In the genomic region with DNA sequence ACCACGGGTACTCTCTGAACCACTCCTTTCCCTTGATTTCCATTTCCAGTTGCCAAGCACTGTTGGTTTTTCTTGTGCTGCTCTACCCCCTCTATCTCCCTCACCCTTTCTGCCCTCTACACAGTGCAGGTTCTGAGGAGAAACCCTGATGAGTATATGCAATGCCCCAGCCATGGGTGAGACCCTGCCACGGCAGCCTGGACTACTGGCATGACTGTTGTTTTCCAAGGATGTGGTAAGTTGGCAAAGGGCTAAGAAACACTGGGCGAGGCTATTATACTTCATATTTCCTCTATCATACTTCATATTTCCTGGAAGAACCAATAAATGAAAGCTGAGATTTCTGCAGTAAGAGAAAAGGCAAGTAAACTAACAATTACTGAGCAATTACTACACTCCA, we compare ENCODE assay signal across 22 cellular contexts. TPM values are rescaled to one million over a fixed set of nuclear protein-coding genes. Genes with fewer than 3 reads are reported as not detected.
DNase-seq lines count a peak whose midpoint lies in the region; ATAC-seq and TF ChIP-seq lines count a peak whose summit lies in the region.
"Had no signal": no experiment of that assay in that cellular context is flagged by ENCODE, and none has a peak within 500 bp of the region (broad histone marks: within the 10 kb centered on the region; RNA-seq: fewer than 3 reads in every experiment).

No MANE protein-coding gene starts in this region.

- H3K36me3 ChIP-seq in lower lobe of right lung, result peaks cover 99% of the 10 kb centered on the region

- H3K27me3 ChIP-seq in lower lobe of right lung (ENCODE audit: low read depth) (no peaks in the 10 kb centered on the region), foreskin keratinocyte (no peaks in the 10 kb centered on the region)

- CTCF ChIA-PET in Calu3 (lab: Charles Lee), result no interaction called here

- H3K27ac ChIP-seq in lower lobe of right lung, result peak overlapping the region; percentile 11
- H3K27ac ChIP-seq in foreskin keratinocyte, result no peak overlapping the region
- H3K27ac ChIP-seq: KMS-11 had no signal

- no peaks in the 10 kb centered on the region for H3K27me3 Mint-ChIP-seq in CD14-positive monocyte (ENCODE audit: low read depth in 3 of 3)
- H3K27me3 Mint-ChIP-seq in Calu3 (ENCODE audit: unreplicated experiment), result no peaks in the 10 kb centered on the region
- no peaks in the 10 kb centered on the region for H3K27me3 Mint-ChIP-seq in activated naive CD8-positive, alpha-beta T cell treated with anti-CD3 and anti-CD28 coated beads, Interleukin-2, amount 10 ng/mL, durations not matched to agents 7 days and 5 days
- no peaks in the 10 kb centered on the region for H3K27me3 Mint-ChIP-seq in T-helper 2 cell treated with Interferon-gamma antibody and Interleukin-4, amounts not matched to agents 5 μg/mL and 100 μg/mL, for 36 hours (ENCODE audit: low read depth)
- H3K27me3 Mint-ChIP-seq: CD4-positive, alpha-beta T cell had no signal

- H3K36me3 Mint-ChIP-seq in CD14-positive monocyte (peaks cover 98 to 100% of the 10 kb centered on the region in 2 donors), Calu3 (ENCODE audit: insufficient read depth, unreplicated experiment) (peaks cover 21% of the 10 kb centered on the region)
- H3K36me3 Mint-ChIP-seq in activated naive CD8-positive, alpha-beta T cell treated with anti-CD3 and anti-CD28 coated beads, Interleukin-2, amount 10 ng/mL, durations not matched to agents 7 days and 5 days, result peaks cover 26% of the 10 kb centered on the region
- peaks cover 53% of the 10 kb centered on the region for H3K36me3 Mint-ChIP-seq in T-helper 2 cell treated with Interferon-gamma antibody and Interleukin-4, amounts not matched to agents 5 μg/mL and 100 μg/mL, for 36 hours (ENCODE audit: low read depth)

- H3K4me3 Mint-ChIP-seq in CD14-positive monocyte (no peak overlapping the region), Calu3 (ENCODE audit: low read depth, unreplicated experiment) (no peak overlapping the region)
- no peak overlapping the region for H3K4me3 Mint-ChIP-seq in activated naive CD8-positive, alpha-beta T cell treated with anti-CD3 and anti-CD28 coated beads, Interleukin-2, amount 10 ng/mL, durations not matched to agents 7 days and 5 days
- H3K4me3 Mint-ChIP-seq in T-helper 2 cell treated with Interferon-gamma antibody and Interleukin-4, amounts not matched to agents 5 μg/mL and 100 μg/mL, for 36 hours, result no peak overlapping the region
- H3K4me3 Mint-ChIP-seq: CD4-positive, alpha-beta T cell had no signal

- H3K27ac Mint-ChIP-seq in CD14-positive monocyte (peak overlapping the region in 4 of 7 donors; percentile 15 to 64 (median 20)), Calu3 (ENCODE audit: unreplicated experiment) (peak overlapping the region; percentile 50)
- peak overlapping the region; percentile 61 for H3K27ac Mint-ChIP-seq in activated naive CD8-positive, alpha-beta T cell treated with anti-CD3 and anti-CD28 coated beads, Interleukin-2, amount 10 ng/mL, durations not matched to agents 7 days and 5 days
- no peak overlapping the region for H3K27ac Mint-ChIP-seq in T-helper 2 cell treated with Interferon-gamma antibody and Interleukin-4, amounts not matched to agents 5 μg/mL and 100 μg/mL, for 36 hours
- H3K27ac Mint-ChIP-seq: CD4-positive, alpha-beta T cell had no signal

- ATAC-seq in activated naive CD8-positive, alpha-beta T cell treated with anti-CD3 and anti-CD28 coated beads, Interleukin-2, amount 10 ng/mL, durations not matched to agents 7 days and 5 days (ENCODE audit: low read depth), result no peak
- no peak for ATAC-seq in lower lobe of right lung
- no peak for ATAC-seq in Right ventricle myocardium superior (ENCODE audit: poor library complexity)
- ATAC-seq in foreskin keratinocyte, result no peak
- ATAC-seq: HCT116, Panc1, SK-N-SH treated with all-trans-retinoic acid at 6 μM for 48 hours had no signal

- TF ChIP-seq CTCF in CD14-positive monocyte (IDR thresholded peaks at IDR 0.05) (no peak), Calu3 (IDR thresholded peaks at IDR 0.05; ENCODE audit: unreplicated experiment) (no peak), lower lobe of right lung (IDR thresholded peaks at IDR 0.05) (no peak), foreskin keratinocyte (conservative IDR thresholded peaks at IDR 0.05) (no peak)

- no peaks in the 10 kb centered on the region for H3K9me3 ChIP-seq in lower lobe of right lung
- H3K9me3 ChIP-seq: Caco-2 had no signal

- H3K9me3 Mint-ChIP-seq in CD14-positive monocyte (no peaks in the 10 kb centered on the region), Calu3 (ENCODE audit: low read depth, unreplicated experiment) (no peaks in the 10 kb centered on the region)
- H3K9me3 Mint-ChIP-seq in activated naive CD8-positive, alpha-beta T cell treated with anti-CD3 and anti-CD28 coated beads, Interleukin-2, amount 10 ng/mL, durations not matched to agents 7 days and 5 days, result no peaks in the 10 kb centered on the region
- no peaks in the 10 kb centered on the region for H3K9me3 Mint-ChIP-seq in T-helper 2 cell treated with Interferon-gamma antibody and Interleukin-4, amounts not matched to agents 5 μg/mL and 100 μg/mL, for 36 hours
- H3K9me3 Mint-ChIP-seq: CD4-positive, alpha-beta T cell had no signal

- intact Hi-C loops in CD14-positive monocyte (cut with micrococcal nuclease) (no loop called here), Calu3 (cut with micrococcal nuclease; ENCODE audit: unreplicated experiment) (no loop called here), lower lobe of right lung (cut with DNase I) (no loop called here), Right ventricle myocardium superior (cut with DNase I) (loop anchor here (5.0 kb wide), 1 partner anchor 34 kb away; no protein-coding TSS in a partner anchor)

- POLR2A ChIA-PET in activated naive CD8-positive, alpha-beta T cell treated with anti-CD3 and anti-CD28 coated beads, Interleukin-2, amount 10 ng/mL, durations not matched to agents 7 days and 5 days (lab: Charles Lee), result no interaction called here

- no peak for DNase-seq in CD14-positive monocyte (ENCODE audit: low spot score)
- DNase-seq in Calu3, result no peak
- DNase-seq in activated naive CD8-positive, alpha-beta T cell treated with anti-CD3 and anti-CD28 coated beads, Interleukin-2, amount 10 ng/mL, durations not matched to agents 7 days and 5 days, result no peak
- DNase-seq in lower lobe of right lung, result no peak
- no peak for DNase-seq in Right ventricle myocardium superior
- no peak for DNase-seq in T-helper 2 cell treated with Interferon-gamma antibody and Interleukin-4, amounts not matched to agents 5 μg/mL and 100 μg/mL, for 36 hours (ENCODE audit: low spot score)
- no peak for DNase-seq in foreskin keratinocyte
- DNase-seq: Caco-2; CD4-positive, alpha-beta T cell; DMS153; GOT3; NCI-H1092 treated with DMSO at 0.1 percent for 48 hours; NCI-H1436 treated with DMSO at 0.1 percent for 48 hours; NCI-H1930; NCI-H226; NCI-H510A treated with DMSO at 0.1 percent for 48 hours; NCI-H774; NK-92 treated with Interleukin-12 subunit alpha and Interleukin-12 subunit beta, amount 100 ng/mL, for 24 hours had no signal

- H3K4me3 ChIP-seq in lower lobe of right lung, result no peak overlapping the region

- no peaks in the 10 kb centered on the region for H3K4me1 ChIP-seq in lower lobe of right lung
- no peaks in the 10 kb centered on the region for H3K4me1 ChIP-seq in foreskin keratinocyte
- H3K4me1 ChIP-seq: Caco-2 had no signal

- no peaks in the 10 kb centered on the region for H3K4me1 Mint-ChIP-seq in CD14-positive monocyte
- H3K4me1 Mint-ChIP-seq in Calu3 (ENCODE audit: low read depth, unreplicated experiment), result no peaks in the 10 kb centered on the region
- peaks cover 4% of the 10 kb centered on the region for H3K4me1 Mint-ChIP-seq in activated naive CD8-positive, alpha-beta T cell treated with anti-CD3 and anti-CD28 coated beads, Interleukin-2, amount 10 ng/mL, durations not matched to agents 7 days and 5 days
- H3K4me1 Mint-ChIP-seq in T-helper 2 cell treated with Interferon-gamma antibody and Interleukin-4, amounts not matched to agents 5 μg/mL and 100 μg/mL, for 36 hours (ENCODE audit: low read depth), result no peaks in the 10 kb centered on the region

- no TSS peak for BruUV-seq in Calu3 (replicated peaks; lab: Mats Ljungman, UMichigan)

RNA-seq across cellular contexts. Expression of gene CHAC1, which starts 27.9 kb away (rescaled TPM):
- polyA plus RNA-seq in CD14-positive monocyte (not detected), foreskin keratinocyte (16.2 and 21.7 TPM in 2 replicates)
- total RNA-seq in Calu3 (2022) (5.0 and 5.2 TPM in 2 replicates), lower lobe of right lung (1.8 TPM), Right ventricle myocardium superior (0.46 TPM), foreskin keratinocyte (14.4 and 18.5 TPM in 2 replicates)
- total RNA-seq in activated naive CD8-positive, alpha-beta T cell treated with anti-CD3 and anti-CD28 coated beads, Interleukin-2, amount 10 ng/mL, durations not matched to agents 7 days and 5 days, result 10 to 100 TPM; 13.9 to 14.1 TPM

RNA-seq across cellular contexts. Expression of gene DLL4, which starts 52.0 kb away (rescaled TPM):
- polyA plus RNA-seq in CD14-positive monocyte (not detected), foreskin keratinocyte (not detected in 2 replicates)
- total RNA-seq in Calu3 (2022) (not detected in 2 replicates), lower lobe of right lung (21.3 TPM), Right ventricle myocardium superior (10.7 TPM), foreskin keratinocyte (not detected in 2 replicates)
- total RNA-seq in activated naive CD8-positive, alpha-beta T cell treated with anti-CD3 and anti-CD28 coated beads, Interleukin-2, amount 10 ng/mL, durations not matched to agents 7 days and 5 days, result under 1 TPM in 1 of 2 experiments, not detected in 1; 0.11 TPM

Comparison
In these comparisons a context has a peak if more than half of its experiments do, and no peak if none do; other contexts are left out.
1. RNA of gene DLL4, which starts 52.0 kb away (total RNA-seq): 21.3 TPM in lower lobe of right lung (single experiment) and 10.7 TPM in Right ventricle myocardium superior (single experiment); 0.11 TPM in activated naive CD8-positive, alpha-beta T cell treated with anti-CD3 and anti-CD28 coated beads, Interleukin-2, amount 10 ng/mL, durations not matched to agents 7 days and 5 days, not detected in Calu3 and not detected in foreskin keratinocyte; every median in the first group is over 10 times any median in the second.